ENCODE assay signal across 1 cellular context in genomic region chr10:121553455-121553854, GRCh38.
TF ChIP-seq lines count a peak whose summit lies in the region.

No MANE protein-coding gene starts in this region.

TF ChIP-seq in HepG2, 621 proteins besides CTCF, POLR2A, EP300 and RAD21 (continued from another document):
- TF ChIP-seq NFAT5 (CRISPR knock-in tag; IDR thresholded peaks at IDR 0.05) (no peak), ZNF713 (CRISPR knock-in tag; IDR thresholded peaks at IDR 0.05) (no peak), ARID4A (CRISPR knock-in tag; IDR thresholded peaks at IDR 0.05; ENCODE audit: borderline replicate concordance) (no peak), TRIM24 (CRISPR knock-in tag; IDR thresholded peaks at IDR 0.05) (no peak), TCF7 (IDR thresholded peaks at IDR 0.05; ENCODE audit: low read depth) (no peak), HMGXB3 (CRISPR knock-in tag; IDR thresholded peaks at IDR 0.05; ENCODE audit: borderline replicate concordance) (no peak), ZNF839 (CRISPR knock-in tag; IDR thresholded peaks at IDR 0.05; ENCODE audit: borderline replicate concordance) (no peak), SP1 (IDR thresholded peaks at IDR 0.05) (no peak), SP1 (CRISPR knock-in tag; IDR thresholded peaks at IDR 0.05) (no peak), ZBTB25 (CRISPR knock-in tag; IDR thresholded peaks at IDR 0.05) (no peak), JDP2 (CRISPR knock-in tag; IDR thresholded peaks at IDR 0.05; ENCODE audit: borderline replicate concordance) (no peak), PHF8 (CRISPR knock-in tag; IDR thresholded peaks at IDR 0.05) (no peak), ZFP41 (CRISPR knock-in tag; IDR thresholded peaks at IDR 0.05; ENCODE audit: borderline replicate concordance) (no peak), TFDP1 (CRISPR knock-in tag; IDR thresholded peaks at IDR 0.05; ENCODE audit: borderline replicate concordance) (no peak), BRCA1 (CRISPR knock-in tag; IDR thresholded peaks at IDR 0.05) (no peak), JARID2 (CRISPR knock-in tag; IDR thresholded peaks at IDR 0.05; ENCODE audit: insufficient replicate concordance) (no peak), CHD4 (IDR thresholded peaks at IDR 0.05; ENCODE audit: borderline replicate concordance, low read length) (no peak), PAWR (CRISPR knock-in tag; IDR thresholded peaks at IDR 0.05; ENCODE audit: borderline replicate concordance) (no peak), ZNF101 (CRISPR knock-in tag; IDR thresholded peaks at IDR 0.05; ENCODE audit: borderline replicate concordance, low read depth) (no peak), ZNF550 (CRISPR knock-in tag; IDR thresholded peaks at IDR 0.05; ENCODE audit: borderline replicate concordance) (no peak)
